In genomic region chr6:73712536-73712935, GRCh38 we compare ENCODE assay signal across 15 cellular contexts.
"Had no signal": no experiment of that assay in that cellular context is flagged by ENCODE, and none has a peak within 500 bp of the region (broad histone marks: within the 10 kb centered on the region; RNA-seq: fewer than 3 reads in every experiment).

No MANE protein-coding gene starts in this region.

- DNase-seq: activated CD4-positive, alpha-beta T cell treated with anti-CD3 and anti-CD28 coated beads for 1 hour; activated CD4-positive, alpha-beta T cell treated with anti-CD3 and anti-CD28 coated beads, Interleukin-2, amount 50 U/mL, for 4 hours; activated naive CD4-positive, alpha-beta T cell treated with Interleukin-2 at 50 U/mL for 16 hours; activated naive CD8-positive, alpha-beta T cell treated with anti-CD3 and anti-CD28 coated beads, Interleukin-2, amount 50 U/mL, for 24 hours; dorsolateral prefrontal cortex; endodermal cell; erythroblast; kidney glomerular epithelial cell; midbrain; ovary; T-helper 1 cell; T1000 had no signal

- H3K9me3 ChIP-seq: ovary, thoracic aorta had no signal

- H3K36me3 ChIP-seq: ovary, thoracic aorta had no signal

- H3K27me3 ChIP-seq: dorsolateral prefrontal cortex, ovary had no signal

- H3K27ac ChIP-seq: ovary, thoracic aorta had no signal

- H3K4me3 ChIP-seq: dorsolateral prefrontal cortex, ovary, thoracic aorta had no signal

- ATAC-seq: activated naive CD8-positive, alpha-beta T cell treated with anti-CD3 and anti-CD28 coated beads, Interleukin-2, amount 50 U/mL, for 24 hours; activated T-helper 17 cell treated with anti-CD3 and anti-CD28 coated beads, Interleukin-2, amount 50 U/mL, for 72 hours; stimulated activated effector memory CD8-positive, alpha-beta T cell treated with anti-CD3 and anti-CD28 coated beads, Interleukin-12 subunit alpha, Interleukin-12 subunit beta, amount 100 ng/mL, for 72 hours had no signal
